ENCODE assay signal across 8 cellular contexts in the genomic region with DNA sequence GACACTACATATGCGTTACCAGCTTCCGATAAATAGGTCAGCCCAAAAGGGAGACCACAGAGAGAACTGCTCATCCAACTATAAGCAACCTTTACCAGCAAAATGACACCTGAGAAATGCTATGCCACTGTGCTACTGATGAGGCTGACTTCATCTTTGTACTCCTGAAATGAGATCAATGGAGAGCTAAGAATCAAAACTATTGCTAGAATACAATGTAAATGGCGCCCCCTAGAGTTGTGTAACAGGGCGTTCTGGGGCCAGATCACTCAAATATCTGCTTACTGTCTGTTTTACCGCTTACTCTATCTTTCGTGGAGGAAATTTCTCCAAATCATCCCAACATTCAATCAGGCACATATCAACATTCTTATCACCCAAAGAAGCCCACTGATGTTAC. TPM values are rescaled to one million over a fixed set of nuclear protein-coding genes. Genes with fewer than 3 reads are reported as not detected.
DNase-seq lines count a peak whose midpoint lies in the region; ATAC-seq and TF ChIP-seq lines count a peak whose summit lies in the region.

No MANE protein-coding gene starts in this region.

- H3K4me3 Mint-ChIP-seq in activated naive CD8-positive, alpha-beta T cell treated with anti-CD3 and anti-CD28 coated beads, Interleukin-2, amount 10 ng/mL, durations not matched to agents 7 days and 5 days: no peak overlapping the region

- H3K9me3 ChIP-seq in liver (ENCODE audit: control insufficient read depth in 4 of 4, low read length in 3 of 4): no peaks in the 10 kb centered on the region

- H3K9me3 Mint-ChIP-seq in activated naive CD8-positive, alpha-beta T cell treated with anti-CD3 and anti-CD28 coated beads, Interleukin-2, amount 10 ng/mL, durations not matched to agents 7 days and 5 days: no peaks in the 10 kb centered on the region

- DNase-seq in AG10803 (ENCODE audit: low read depth) (no peak), NCI-H774 (lab: John Stamatoyannopoulos, UW) (peak; percentile 33)
- DNase-seq in activated naive CD8-positive, alpha-beta T cell treated with anti-CD3 and anti-CD28 coated beads, Interleukin-2, amount 10 ng/mL, durations not matched to agents 7 days and 5 days: no peak
- DNase-seq in NK-92 treated with Interleukin-12 subunit alpha and Interleukin-12 subunit beta, amount 100 ng/mL, for 24 hours (lab: John Stamatoyannopoulos, UW): no peak

- no peak for ATAC-seq in activated naive CD8-positive, alpha-beta T cell treated with anti-CD3 and anti-CD28 coated beads, Interleukin-2, amount 10 ng/mL, durations not matched to agents 7 days and 5 days (ENCODE audit: low read depth)
- no peak for ATAC-seq in HG03025 (IDR thresholded peaks at IDR 0.05; ENCODE audit: low FRiP score, unreplicated experiment)
- ATAC-seq in HG02938 (IDR thresholded peaks at IDR 0.05; ENCODE audit: unreplicated experiment): no peak

- WGBS in liver: 75% methylated on average over 6 of the region's 6 CpGs

- peak; percentile 47 for TF ChIP-seq CTCF in AG10803 (conservative IDR thresholded peaks at IDR 0.05; ENCODE audit: low read length)
- TF ChIP-seq CTCF in GM12874 (IDR thresholded peaks at IDR 0.05; ENCODE audit: insufficient read depth, low read depth, low read length): peak; percentile 53; the same call in 1 of the 2 replicates
- peak; percentile 27 for TF ChIP-seq CTCF in liver (IDR thresholded peaks at IDR 0.05; ENCODE audit: low read depth, low read length, missing input control)

- no peak overlapping the region for H3K27ac ChIP-seq in liver (ENCODE audit: low read depth in 1 of 2, low read length in 2 of 2)

- no peaks in the 10 kb centered on the region for H3K27me3 Mint-ChIP-seq in activated naive CD8-positive, alpha-beta T cell treated with anti-CD3 and anti-CD28 coated beads, Interleukin-2, amount 10 ng/mL, durations not matched to agents 7 days and 5 days

- H3K36me3 Mint-ChIP-seq in activated naive CD8-positive, alpha-beta T cell treated with anti-CD3 and anti-CD28 coated beads, Interleukin-2, amount 10 ng/mL, durations not matched to agents 7 days and 5 days: peaks cover 27% of the 10 kb centered on the region

- peak overlapping the region; percentile 21 for H3K27ac Mint-ChIP-seq in activated naive CD8-positive, alpha-beta T cell treated with anti-CD3 and anti-CD28 coated beads, Interleukin-2, amount 10 ng/mL, durations not matched to agents 7 days and 5 days

- no peak overlapping the region for H3K4me3 ChIP-seq in AG10803 (ENCODE audit: low read length)
- no peak overlapping the region for H3K4me3 ChIP-seq in liver (ENCODE audit: low read depth in 1 of 3, low read length in 3 of 3)

- H3K27me3 ChIP-seq in liver (ENCODE audit: control insufficient read depth in 4 of 4, insufficient read depth in 4 of 4, low read length in 3 of 4): no peaks in the 10 kb centered on the region

- H3K9ac ChIP-seq in liver (ENCODE audit: low read depth in 1 of 2, low read length in 2 of 2): no peak overlapping the region

- H3K36me3 ChIP-seq in liver (ENCODE audit: control insufficient read depth in 4 of 4, insufficient read depth in 3 of 4, low read depth in 1 of 4, low read length in 3 of 4): peaks cover 1 to 20% (median 9%) of the 10 kb centered on the region in 4 donors

- POLR2A ChIA-PET in activated naive CD8-positive, alpha-beta T cell treated with anti-CD3 and anti-CD28 coated beads, Interleukin-2, amount 10 ng/mL, durations not matched to agents 7 days and 5 days (lab: Charles Lee): interaction anchor here (0.5 to 1.3 kb wide), 6 partner anchors 21 to 79 kb away, joined by 3 to 6 read pairs (median 4); a partner anchor contains a TSS

- peak; percentile 44 to 66 for TF ChIP-seq RAD21 in liver (IDR thresholded peaks at IDR 0.05)

- H3K4me1 ChIP-seq in liver (ENCODE audit: control insufficient read depth in 4 of 4, insufficient read depth in 4 of 4, low read length in 3 of 4): peaks cover 4 to 21% (median 15%) of the 10 kb centered on the region in 4 donors

- peaks cover 37% of the 10 kb centered on the region for H3K4me1 Mint-ChIP-seq in activated naive CD8-positive, alpha-beta T cell treated with anti-CD3 and anti-CD28 coated beads, Interleukin-2, amount 10 ng/mL, durations not matched to agents 7 days and 5 days

TF ChIP-seq in liver, 16 proteins besides CTCF, POLR2A, EP300 and RAD21:
- TF ChIP-seq JUND (IDR thresholded peaks at IDR 0.05) (no peak), TAF1 (conservative IDR thresholded peaks at IDR 0.05) (no peak), RXRA (IDR thresholded peaks at IDR 0.05) (no peak), EGR1 (IDR thresholded peaks at IDR 0.05; ENCODE audit: low read depth in 2 of 2) (no peak), FOXA1 (IDR thresholded peaks at IDR 0.05) (no peak), HNF4G (IDR thresholded peaks at IDR 0.05) (no peak), NR2F2 (IDR thresholded peaks at IDR 0.05) (no peak), SP1 (IDR thresholded peaks at IDR 0.05) (no peak)
- TF ChIP-seq, protein P1, sequence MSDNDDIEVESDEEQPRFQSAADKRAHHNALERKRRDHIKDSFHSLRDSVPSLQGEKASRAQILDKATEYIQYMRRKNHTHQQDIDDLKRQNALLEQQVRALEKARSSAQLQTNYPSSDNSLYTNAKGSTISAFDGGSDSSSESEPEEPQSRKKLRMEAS (IDR thresholded peaks at IDR 0.05): no peak
- TF ChIP-seq, protein P2, sequence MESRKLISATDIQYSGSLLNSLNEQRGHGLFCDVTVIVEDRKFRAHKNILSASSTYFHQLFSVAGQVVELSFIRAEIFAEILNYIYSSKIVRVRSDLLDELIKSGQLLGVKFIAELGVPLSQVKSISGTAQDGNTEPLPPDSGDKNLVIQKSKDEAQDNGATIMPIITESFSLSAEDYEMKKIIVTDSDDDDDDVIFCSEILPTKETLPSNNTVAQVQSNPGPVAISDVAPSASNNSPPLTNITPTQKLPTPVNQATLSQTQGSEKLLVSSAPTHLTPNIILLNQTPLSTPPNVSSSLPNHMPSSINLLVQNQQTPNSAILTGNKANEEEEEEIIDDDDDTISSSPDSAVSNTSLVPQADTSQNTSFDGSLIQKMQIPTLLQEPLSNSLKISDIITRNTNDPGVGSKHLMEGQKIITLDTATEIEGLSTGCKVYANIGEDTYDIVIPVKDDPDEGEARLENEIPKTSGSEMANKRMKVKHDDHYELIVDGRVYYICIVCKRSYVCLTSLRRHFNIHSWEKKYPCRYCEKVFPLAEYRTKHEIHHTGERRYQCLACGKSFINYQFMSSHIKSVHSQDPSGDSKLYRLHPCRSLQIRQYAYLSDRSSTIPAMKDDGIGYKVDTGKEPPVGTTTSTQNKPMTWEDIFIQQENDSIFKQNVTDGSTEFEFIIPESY (IDR thresholded peaks at IDR 0.05): no peak

RNA-seq across cellular contexts. Expression of a gene that starts 4.6 kb away (rescaled TPM):
- total RNA-seq in activated naive CD8-positive, alpha-beta T cell treated with anti-CD3 and anti-CD28 coated beads, Interleukin-2, amount 10 ng/mL, durations not matched to agents 7 days and 5 days: 10 to 100 TPM; 79.5 to 88.2 TPM
- total RNA-seq in liver: 10 to 100 TPM in 1 of 2 donors, 1 to 10 TPM in 1; 8.5 to 11.5 TPM
- 10 to 100 TPM in 1 of 2 donors, 1 to 10 TPM in 1; 3.9 to 12.7 TPM for polyA plus RNA-seq in liver

RNA-seq across cellular contexts. Expression of a gene that starts 16.0 kb away (rescaled TPM):
- total RNA-seq in activated naive CD8-positive, alpha-beta T cell treated with anti-CD3 and anti-CD28 coated beads, Interleukin-2, amount 10 ng/mL, durations not matched to agents 7 days and 5 days: 1 to 10 TPM in 1 of 2 experiments, under 1 TPM in 1; 0.75 to 1.1 TPM
- total RNA-seq in liver: not detected
- polyA plus RNA-seq in liver: under 1 TPM in 1 of 2 donors, not detected in 1; 0.03 TPM

RNA-seq across cellular contexts. Expression of a gene that starts 21.7 kb away (rescaled TPM):
- total RNA-seq in activated naive CD8-positive, alpha-beta T cell treated with anti-CD3 and anti-CD28 coated beads, Interleukin-2, amount 10 ng/mL, durations not matched to agents 7 days and 5 days: 10 to 100 TPM; 46.9 to 49.3 TPM
- 10 to 100 TPM; 14.9 to 15.5 TPM for total RNA-seq in liver
- 10 to 100 TPM; 13.9 to 18.1 TPM for polyA plus RNA-seq in liver

RNA-seq across cellular contexts. Expression of a gene that starts 37.4 kb away (rescaled TPM):
- 1 to 10 TPM; 8.0 to 8.8 TPM for total RNA-seq in activated naive CD8-positive, alpha-beta T cell treated with anti-CD3 and anti-CD28 coated beads, Interleukin-2, amount 10 ng/mL, durations not matched to agents 7 days and 5 days
- total RNA-seq in liver: 1 to 10 TPM in 1 of 2 donors, under 1 TPM in 1; 0.50 to 1.5 TPM
- polyA plus RNA-seq in liver: under 1 TPM; 0.39 to 0.80 TPM

RNA-seq across cellular contexts. Expression of a gene that starts 39.2 kb away (rescaled TPM):
- 10 to 100 TPM; 29.8 to 35.6 TPM for total RNA-seq in activated naive CD8-positive, alpha-beta T cell treated with anti-CD3 and anti-CD28 coated beads, Interleukin-2, amount 10 ng/mL, durations not matched to agents 7 days and 5 days
- 10 to 100 TPM; 26.0 to 31.3 TPM for total RNA-seq in liver
- 10 to 100 TPM; 33.5 to 37.7 TPM for polyA plus RNA-seq in liver

Comparison
In these comparisons a context has a peak if more than half of its experiments do, and no peak if none do; other contexts are left out.
1. RNA of a gene that starts 4.6 kb away (total RNA-seq): 79.5 to 88.2 TPM in activated naive CD8-positive, alpha-beta T cell treated with anti-CD3 and anti-CD28 coated beads, Interleukin-2, amount 10 ng/mL, durations not matched to agents 7 days and 5 days; 8.5 to 11.5 TPM in liver; every median in the first group is over 4 times any median in the second.
2. Peak in every context shown above with its lines, with median percentiles within 50 percentile points of each other: CTCF ChIP-seq.